In the genomic region with DNA sequence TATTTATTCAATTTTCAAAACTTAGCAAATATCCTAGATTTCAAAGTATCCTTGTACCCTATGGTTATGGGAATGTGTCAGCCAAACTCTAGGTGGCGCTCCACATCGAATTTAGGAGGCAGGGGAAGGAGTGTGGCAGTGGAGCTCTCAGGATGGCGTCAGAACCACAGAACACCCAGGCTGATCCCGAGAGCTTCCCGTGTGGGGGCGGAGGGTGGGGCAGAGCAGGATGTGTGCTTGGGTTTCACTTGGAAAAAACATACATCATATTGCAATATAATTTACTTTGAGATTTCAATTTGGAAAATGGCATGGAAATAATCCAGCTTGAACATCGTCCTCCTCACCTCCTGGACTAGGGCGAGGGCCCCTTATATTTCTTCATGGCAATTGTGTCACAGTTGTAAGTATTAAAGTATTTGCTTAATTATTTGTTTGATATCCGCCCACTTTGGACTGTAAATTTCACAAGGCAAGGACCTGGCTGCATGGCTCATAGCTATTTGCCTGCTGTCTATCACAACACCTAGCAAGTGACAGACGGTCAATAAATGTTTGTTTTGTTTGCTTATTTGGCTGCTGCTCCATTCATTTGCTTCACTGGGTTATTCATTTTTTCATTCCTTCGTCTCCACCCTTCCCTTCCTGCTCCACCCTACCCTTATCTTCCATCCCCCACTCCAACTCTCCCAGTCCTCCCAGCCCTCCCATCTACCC, we compare ENCODE assay signal across 8 cellular contexts.
DNase-seq lines count a peak whose midpoint lies in the region; ATAC-seq and TF ChIP-seq lines count a peak whose summit lies in the region.

No MANE protein-coding gene starts in this region.

- H3K9me3 Mint-ChIP-seq in GM23338 (peaks cover 4% of the 10 kb centered on the region; the same call in 1 of the 3 replicates), glutamatergic neuron (ENCODE audit: unreplicated experiment) (no peaks in the 10 kb centered on the region)
- H3K9me3 Mint-ChIP-seq in activated T-helper 2 cell treated with anti-CD3 and anti-CD28 coated beads, Interferon-gamma antibody, Interleukin-2, Interleukin-4, amounts not matched to agents 10 μg/mL and 5 μg/mL and 100 μg/mL, durations not matched to agents 14 hours and 24 hours and 36 hours: no peaks in the 10 kb centered on the region

- no peak overlapping the region for H2AFZ ChIP-seq in GM23338

- H4K20me1 ChIP-seq in GM23338 (replicated peaks; ENCODE audit: insufficient read depth): no peaks in the 10 kb centered on the region

- H3K4me2 ChIP-seq in GM23338: peak overlapping the region; percentile 50

- no peaks in the 10 kb centered on the region for H3K36me3 Mint-ChIP-seq in GM23338 (ENCODE audit: low read depth)
- H3K36me3 Mint-ChIP-seq in activated T-helper 2 cell treated with anti-CD3 and anti-CD28 coated beads, Interferon-gamma antibody, Interleukin-2, Interleukin-4, amounts not matched to agents 10 μg/mL and 5 μg/mL and 100 μg/mL, durations not matched to agents 14 hours and 24 hours and 36 hours (ENCODE audit: low read depth): no peaks in the 10 kb centered on the region
- H3K36me3 Mint-ChIP-seq in glutamatergic neuron (ENCODE audit: unreplicated experiment): no peaks in the 10 kb centered on the region

- H3K4me3 Mint-ChIP-seq in GM23338: 0 out of 3 replicates have a peak overlapping the region, but pooled peaks have one; percentile 16
- H3K4me3 Mint-ChIP-seq in activated T-helper 2 cell treated with anti-CD3 and anti-CD28 coated beads, Interferon-gamma antibody, Interleukin-2, Interleukin-4, amounts not matched to agents 10 μg/mL and 5 μg/mL and 100 μg/mL, durations not matched to agents 14 hours and 24 hours and 36 hours (ENCODE audit: low read depth): no peak overlapping the region
- H3K4me3 Mint-ChIP-seq in glutamatergic neuron (ENCODE audit: unreplicated experiment): no peak overlapping the region

- peaks cover 3% of the 10 kb centered on the region for H3K27me3 Mint-ChIP-seq in GM23338 (ENCODE audit: insufficient read depth, low read depth, poor library complexity)
- H3K27me3 Mint-ChIP-seq in activated T-helper 2 cell treated with anti-CD3 and anti-CD28 coated beads, Interferon-gamma antibody, Interleukin-2, Interleukin-4, amounts not matched to agents 10 μg/mL and 5 μg/mL and 100 μg/mL, durations not matched to agents 14 hours and 24 hours and 36 hours (ENCODE audit: low read depth): peaks cover 7% of the 10 kb centered on the region
- no peaks in the 10 kb centered on the region for H3K27me3 Mint-ChIP-seq in glutamatergic neuron (ENCODE audit: unreplicated experiment)

- peak overlapping the region; percentile 19; the same call in 1 of the 2 replicates for H3K4me3 ChIP-seq in GM23338
- H3K4me3 ChIP-seq in ovary: no peak overlapping the region

- H3K36me3 ChIP-seq in GM23338 (ENCODE audit: insufficient read depth): no peaks in the 10 kb centered on the region
- H3K36me3 ChIP-seq in ovary: no peaks in the 10 kb centered on the region

- ATAC-seq in GM23338: peak; percentile 97
- ATAC-seq in GM19035 (IDR thresholded peaks at IDR 0.05; ENCODE audit: unreplicated experiment): no peak

- no peak for TF ChIP-seq EP300 in ovary (IDR thresholded peaks at IDR 0.05)

- no peaks in the 10 kb centered on the region for H3K79me2 ChIP-seq in GM23338 (replicated peaks; ENCODE audit: insufficient read depth)

- H3K9me3 ChIP-seq in ovary: no peaks in the 10 kb centered on the region

- no peak for TF ChIP-seq POLR2A in ovary (IDR thresholded peaks at IDR 0.05)

- H3K27ac ChIP-seq in GM23338 (ENCODE audit: low read depth) (no peak overlapping the region), ovary (no peak overlapping the region)

- peak; percentile 81 to 91 for TF ChIP-seq CTCF in GM23338 (conservative IDR thresholded peaks at IDR 0.05; ENCODE audit: low read depth in 2 of 2)
- TF ChIP-seq CTCF in glutamatergic neuron (IDR thresholded peaks at IDR 0.05; ENCODE audit: partially characterized antibody, unreplicated experiment): peak; percentile 74
- TF ChIP-seq CTCF in ovary (IDR thresholded peaks at IDR 0.05): peak in 1 of 3 donors; percentile 63

- H3K27ac Mint-ChIP-seq in GM23338: no peak overlapping the region
- H3K27ac Mint-ChIP-seq in activated T-helper 2 cell treated with anti-CD3 and anti-CD28 coated beads, Interferon-gamma antibody, Interleukin-2, Interleukin-4, amounts not matched to agents 10 μg/mL and 5 μg/mL and 100 μg/mL, durations not matched to agents 14 hours and 24 hours and 36 hours: no peak overlapping the region
- H3K27ac Mint-ChIP-seq in glutamatergic neuron (ENCODE audit: unreplicated experiment): no peak overlapping the region

- H3K4me1 ChIP-seq in GM23338 (ENCODE audit: insufficient read depth) (peaks cover 11% of the 10 kb centered on the region), ovary (ENCODE audit: insufficient read depth) (no peaks in the 10 kb centered on the region)

- 0 out of 2 replicates have a peak, but pooled peaks cover 3% of the 10 kb centered on the region for H3K9me2 ChIP-seq in GM23338 (ENCODE audit: insufficient read depth)

- H3F3A ChIP-seq in GM23338 (replicated peaks; ENCODE audit: low read depth): no peaks in the 10 kb centered on the region

- intact Hi-C loops in activated T-helper 2 cell treated with anti-CD3 and anti-CD28 coated beads, Interferon-gamma antibody, Interleukin-2, Interleukin-4, amounts not matched to agents 10 μg/mL and 5 μg/mL and 100 μg/mL, durations not matched to agents 14 hours and 24 hours and 36 hours (cut with micrococcal nuclease): loop anchor here (2.0 kb wide), 2 partner anchors 380 to 484 kb away; no protein-coding TSS in a partner anchor
- intact Hi-C loops in ovary (cut with DNase I): loop anchor here in 1 of 4 donors (5.0 kb wide), 1 partner anchor 485 kb away; no protein-coding TSS in a partner anchor

- peak; percentile 17 for DNase-seq in DMS153 treated with DMSO at 0.1 percent for 48 hours (lab: John Stamatoyannopoulos, UW; ENCODE audit: unreplicated experiment)
- DNase-seq in GM23338 (ENCODE audit: low spot score): peak; percentile 89
- DNase-seq in NCI-H446 treated with DMSO at 0.1 percent for 48 hours (lab: John Stamatoyannopoulos, UW): peak; percentile 14
- peak; percentile 12 for DNase-seq in activated T-helper 2 cell treated with anti-CD3 and anti-CD28 coated beads, Interferon-gamma antibody, Interleukin-2, Interleukin-4, amounts not matched to agents 10 μg/mL and 5 μg/mL and 100 μg/mL, durations not matched to agents 14 hours and 24 hours and 36 hours (ENCODE audit: low spot score)
- DNase-seq in glutamatergic neuron: peak; percentile 80
- peak; percentile 55 to 72 (median 68) for DNase-seq in ovary
- no peak for DNase-seq in activated CD4-positive, CD25-positive, alpha-beta regulatory T cell (lab: John Stamatoyannopoulos, UW)

- WGBS in ovary, 3 donors: 15 to 21% (median 17%) methylated on average over 11 of the region's 11 CpGs

- H3K4me1 Mint-ChIP-seq in GM23338 (peaks cover 16% of the 10 kb centered on the region), glutamatergic neuron (ENCODE audit: low read depth, unreplicated experiment) (no peaks in the 10 kb centered on the region)
- H3K4me1 Mint-ChIP-seq in activated T-helper 2 cell treated with anti-CD3 and anti-CD28 coated beads, Interferon-gamma antibody, Interleukin-2, Interleukin-4, amounts not matched to agents 10 μg/mL and 5 μg/mL and 100 μg/mL, durations not matched to agents 14 hours and 24 hours and 36 hours (ENCODE audit: low read depth): peaks cover 6% of the 10 kb centered on the region

- H3K27me3 ChIP-seq in GM23338 (ENCODE audit: insufficient read depth) (no peaks in the 10 kb centered on the region), ovary (no peaks in the 10 kb centered on the region)

TF ChIP-seq in GM23338, 12 proteins besides CTCF, POLR2A, EP300 and RAD21 (continues in another document):
- TF ChIP-seq EZH2 (IDR thresholded peaks at IDR 0.05; ENCODE audit: low read depth, unreplicated experiment) (no peak), NANOG (IDR thresholded peaks at IDR 0.05; ENCODE audit: borderline replicate concordance) (no peak)

Comparison
In these comparisons a context has a peak if more than half of its experiments do, and no peak if none do; other contexts are left out.
1. DNase-seq: peak in DMS153 treated with DMSO at 0.1 percent for 48 hours (single experiment), GM23338 (single experiment), NCI-H446 treated with DMSO at 0.1 percent for 48 hours (single experiment), activated T-helper 2 cell treated with anti-CD3 and anti-CD28 coated beads, Interferon-gamma antibody, Interleukin-2, Interleukin-4, amounts not matched to agents 10 μg/mL and 5 μg/mL and 100 μg/mL, durations not matched to agents 14 hours and 24 hours and 36 hours (single experiment), glutamatergic neuron (single experiment) and ovary (5 of 5); none in activated CD4-positive, CD25-positive, alpha-beta regulatory T cell (0 of 4).